In the genomic region with DNA sequence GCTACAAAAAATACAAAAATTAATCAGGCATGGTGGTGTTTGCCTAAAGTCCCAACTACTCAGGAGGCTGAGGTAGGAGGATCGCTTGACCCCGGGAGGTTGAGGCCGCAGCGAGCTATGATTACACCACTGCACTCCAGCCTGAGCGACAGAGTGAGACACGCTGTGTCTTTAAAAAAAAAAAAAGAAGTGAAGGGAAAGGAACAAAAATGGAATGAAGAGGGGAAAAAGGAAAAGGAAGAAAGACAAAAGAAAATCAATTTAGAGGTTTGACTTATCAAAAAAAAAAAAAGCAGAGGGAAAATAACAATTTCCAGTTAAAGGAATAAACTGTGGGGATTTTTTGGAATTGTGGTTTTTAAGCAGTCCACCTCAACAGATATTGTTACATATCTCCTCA, we compare ENCODE assay signal across 18 cellular contexts.
"Had no signal": no experiment of that assay in that cellular context is flagged by ENCODE, and none has a peak within 500 bp of the region (broad histone marks: within the 10 kb centered on the region; RNA-seq: fewer than 3 reads in every experiment).

No MANE protein-coding gene starts in this region.

- H3K9me3 Mint-ChIP-seq: dendritic cell treated with granulocyte-macrophage colony-stimulating factor and Interleukin-4, amounts not matched to agents 40 ng/mL and 50 ng/mL, for 4 days; effector memory CD8-positive, alpha-beta T cell; naive thymus-derived CD4-positive, alpha-beta T cell had no signal

- H3K27ac ChIP-seq: esophagus squamous epithelium, gastroesophageal sphincter, left ventricle myocardium inferior, right atrium auricular region had no signal

- H3K36me3 ChIP-seq: esophagus squamous epithelium, gastroesophageal sphincter, left ventricle myocardium inferior, right atrium auricular region had no signal

- H3K27me3 Mint-ChIP-seq: dendritic cell treated with granulocyte-macrophage colony-stimulating factor and Interleukin-4, amounts not matched to agents 40 ng/mL and 50 ng/mL, for 4 days; effector memory CD8-positive, alpha-beta T cell; naive thymus-derived CD4-positive, alpha-beta T cell; type B pancreatic cell had no signal

- H3K27ac Mint-ChIP-seq: dendritic cell treated with granulocyte-macrophage colony-stimulating factor and Interleukin-4, amounts not matched to agents 40 ng/mL and 50 ng/mL, for 4 days; type B pancreatic cell had no signal

- ATAC-seq: effector memory CD8-positive, alpha-beta T cell; gastroesophageal sphincter; left cardiac atrium; naive thymus-derived CD4-positive, alpha-beta T cell had no signal

- H3K4me3 ChIP-seq: esophagus squamous epithelium, gastroesophageal sphincter, left ventricle myocardium inferior, lung, right atrium auricular region had no signal

- H3K9me3 ChIP-seq: esophagus squamous epithelium, gastroesophageal sphincter, left ventricle myocardium inferior, right atrium auricular region had no signal

- DNase-seq: effector memory CD8-positive, alpha-beta T cell; esophagus squamous epithelium; foreskin fibroblast; glutamatergic neuron; kidney; left cardiac atrium; left ventricle myocardium inferior; mesenchymal stem cell; naive thymus-derived CD4-positive, alpha-beta T cell; posterior cingulate gyrus; small intestine; stimulated activated CD4-positive, alpha-beta T cell treated with anti-CD3 and anti-CD28 coated beads, Interleukin-12 subunit alpha, Interleukin-12 subunit beta, amount 100 ng/mL, for 4 hours; stimulated activated naive CD4-positive, alpha-beta T cell treated with Interleukin-2 at 50 U/mL for 16 hours had no signal

- H3K4me3 Mint-ChIP-seq: dendritic cell treated with granulocyte-macrophage colony-stimulating factor and Interleukin-4, amounts not matched to agents 40 ng/mL and 50 ng/mL, for 4 days; effector memory CD8-positive, alpha-beta T cell; naive thymus-derived CD4-positive, alpha-beta T cell; type B pancreatic cell had no signal

- H3K27me3 ChIP-seq: esophagus squamous epithelium, gastroesophageal sphincter, right atrium auricular region had no signal
